ENCODE assay signal across 19 cellular contexts in the genomic region with DNA sequence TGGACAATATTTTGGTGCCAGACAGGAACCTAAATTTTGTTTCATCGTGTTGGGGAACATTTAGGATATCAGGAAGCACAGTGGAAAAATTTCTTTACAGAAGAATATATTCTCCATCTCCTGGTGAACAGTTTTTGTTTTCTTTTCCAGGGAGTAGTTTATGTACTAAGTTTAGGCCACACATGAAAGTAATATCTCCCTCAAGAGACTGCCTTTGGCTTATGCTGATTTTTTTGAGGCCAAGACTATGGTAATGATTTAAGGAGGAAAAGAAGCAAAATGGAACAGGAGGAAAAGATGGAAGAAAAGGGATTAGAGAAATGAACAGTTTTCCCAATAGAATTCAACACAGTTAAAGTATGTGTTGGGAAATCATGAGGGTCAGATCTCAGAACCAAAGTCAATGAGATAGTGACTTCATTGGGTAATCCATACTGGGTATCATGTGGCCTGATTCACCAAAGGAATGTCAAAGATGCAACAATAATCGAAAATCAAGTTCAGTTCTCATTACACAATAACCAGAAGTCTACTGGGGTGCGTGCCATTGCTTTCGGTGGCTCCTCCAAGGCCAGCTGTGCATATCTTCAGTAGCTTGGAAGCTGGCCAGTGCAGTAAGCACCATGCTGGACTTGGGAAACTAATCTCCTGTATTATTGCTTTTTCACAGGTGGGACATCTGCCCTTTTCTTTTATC.
DNase-seq lines count a peak whose midpoint lies in the region; ATAC-seq and TF ChIP-seq lines count a peak whose summit lies in the region.
"Had no signal": no experiment of that assay in that cellular context is flagged by ENCODE, and none has a peak within 500 bp of the region (broad histone marks: within the 10 kb centered on the region; RNA-seq: fewer than 3 reads in every experiment).

No MANE protein-coding gene starts in this region.

- TF ChIP-seq POLR2A in body of pancreas (IDR thresholded peaks at IDR 0.05), result no peak

- intact Hi-C loops in body of pancreas (cut with DNase I) (no loop called here), left ventricle myocardium superior (cut with micrococcal nuclease) (no loop called here)

- H3K27ac ChIP-seq in body of pancreas, result no peak overlapping the region
- H3K27ac ChIP-seq: C4-2B, epithelial cell of prostate, thoracic aorta had no signal

- H3K36me3 ChIP-seq in body of pancreas (replicated peaks in 1 of 2; ENCODE audit: insufficient read depth in 1 of 2, low read depth in 2 of 2), result no peaks in the 10 kb centered on the region
- H3K36me3 ChIP-seq: thoracic aorta had no signal

- no peak for TF ChIP-seq CTCF in body of pancreas (IDR thresholded peaks at IDR 0.05)

- no peak overlapping the region for H3K4me3 ChIP-seq in body of pancreas
- H3K4me3 ChIP-seq: thoracic aorta had no signal

- H3K27me3 ChIP-seq in body of pancreas, result no peaks in the 10 kb centered on the region

- DNase-seq in HS-5 (ENCODE audit: low read depth), result peak; percentile 73
- peak; percentile 15 to 59 (median 28) for DNase-seq in body of pancreas
- peak; percentile 49 for DNase-seq in left ventricle myocardium superior
- DNase-seq in stromal cell of bone marrow (ENCODE audit: low read depth), result peak; percentile 54
- DNase-seq in MV-4-11 (lab: John Stamatoyannopoulos, UW), result no peak
- no peak for DNase-seq in inferior parietal cortex (ENCODE audit: extremely low spot score)
- no peak for DNase-seq in NCI-H526 (lab: John Stamatoyannopoulos, UW)
- DNase-seq: activated CD4-positive, alpha-beta memory T cell treated with anti-CD3 and anti-CD28 coated beads, Interleukin-2, amount 10 ng/mL, durations not matched to agents 7 days and 5 days; activated naive CD8-positive, alpha-beta T cell treated with anti-CD3 and anti-CD28 coated beads, Interleukin-2, amount 10 ng/mL, durations not matched to agents 7 days and 5 days; activated T-cell treated with anti-CD3 and anti-CD28 coated beads, Interleukin-2, amount 50 U/mL, for 48 hours; DMS79; hypothalamus; naive thymus-derived CD4-positive, alpha-beta T cell; NCI-H1694; NCI-H446 treated with DMSO at 0.1 percent for 48 hours; stimulated activated CD4-positive, alpha-beta T cell treated with anti-CD3 and anti-CD28 coated beads, Interleukin-1b, Interleukin-23, amount 100 ng/mL, for 48 hours had no signal

- ATAC-seq in body of pancreas, result no peak
- ATAC-seq in left ventricle myocardium superior, result peak; percentile 78
- ATAC-seq: naive thymus-derived CD4-positive, alpha-beta T cell had no signal

- WGBS in body of pancreas, 2 donors, result 28 to 29% methylated on average over 4 of the region's 4 CpGs

- H3K4me1 ChIP-seq in body of pancreas, result no peaks in the 10 kb centered on the region

- H3K9me3 ChIP-seq in body of pancreas, result no peaks in the 10 kb centered on the region
- H3K9me3 ChIP-seq: thoracic aorta had no signal

Comparison
In these comparisons a context has a peak if more than half of its experiments do, and no peak if none do; other contexts are left out.
1. DNase-seq: peak in HS-5 (single experiment), body of pancreas (4 of 4), left ventricle myocardium superior (single experiment) and stromal cell of bone marrow (single experiment); none in MV-4-11 (single experiment), inferior parietal cortex (single experiment) and NCI-H526 (0 of 2).